ENCODE assay signal across 15 cellular contexts in genomic region chr11:3093281-3094191, GRCh38. TPM values are rescaled to one million over a fixed set of nuclear protein-coding genes. Genes with fewer than 3 reads are reported as not detected.
A peak's percentile ranks its signal among the peaks of the same experiment; 100 is the strongest.
DNase-seq lines count a peak whose midpoint lies in the region; ATAC-seq and TF ChIP-seq lines count a peak whose summit lies in the region.
"Had no signal": no experiment of that assay in that cellular context is flagged by ENCODE, and none has a peak within 500 bp of the region (broad histone marks: within the 10 kb centered on the region; RNA-seq: fewer than 3 reads in every experiment).

No MANE protein-coding gene starts in this region.

- no peaks in the 10 kb centered on the region for H3K27me3 ChIP-seq in SJCRH30
- H3K27me3 ChIP-seq: BLaER1 treated with 17β-estradiol and CSF1 and Interleukin-3, amounts not matched to agents 10 nM and 100 nM; ovary; testis had no signal

- H3K4me2 ChIP-seq in OCI-LY7 (ENCODE audit: low read length): no peak overlapping the region
- H3K4me2 ChIP-seq: BLaER1 treated with 17β-estradiol and CSF1 and Interleukin-3, amounts not matched to agents 10 nM and 100 nM; KMS-11 had no signal

- H3K4me1 ChIP-seq in SJCRH30 (peaks cover 20% of the 10 kb centered on the region), OCI-LY7 (ENCODE audit: insufficient read depth, low read length, poor library complexity, severe bottlenecking) (no peaks in the 10 kb centered on the region)
- H3K4me1 ChIP-seq: testis had no signal

- H3K9me2 ChIP-seq in OCI-LY7 (ENCODE audit: insufficient read depth, low read length): no peaks in the 10 kb centered on the region

- no peaks in the 10 kb centered on the region for H4K20me1 ChIP-seq in OCI-LY7 (ENCODE audit: insufficient read depth, low read length)

- peak; percentile 32 for DNase-seq in A172 (ENCODE audit: low spot score)
- peak; percentile 21 for DNase-seq in GM13976 (ENCODE audit: low spot score)
- DNase-seq in SJCRH30: peak; percentile 51 to 53
- DNase-seq in myocyte (ENCODE audit: low read depth): peak; percentile 57
- DNase-seq in activated gamma-delta T cell treated with Interleukin-2 at 50 U/mL for 16 hours: no peak
- DNase-seq in OCI-LY7 (ENCODE audit: low spot score): no peak
- no peak for DNase-seq in NCI-H774 (lab: John Stamatoyannopoulos, UW)
- DNase-seq: activated naive CD4-positive, alpha-beta T cell treated with anti-CD3 and anti-CD28 coated beads, Interleukin-2, amount 50 U/mL, for 16 hours; effector CD8-positive, alpha-beta T cell; NCI-H1694; ovary; testis had no signal

- BruUV-seq in OCI-LY7 (replicated peaks; lab: Mats Ljungman, UMichigan): no TSS peak

- POLR2A ChIA-PET in OCI-LY7 (lab: Charles Lee): no interaction called here

- H3K79me2 ChIP-seq in OCI-LY7 (ENCODE audit: insufficient read depth, low read depth, low read length): no peaks in the 10 kb centered on the region

- CTCF ChIA-PET in OCI-LY7 (lab: Charles Lee; ENCODE audit: unreplicated experiment): no interaction called here

- intact Hi-C loops in OCI-LY7 (cut with micrococcal nuclease; ENCODE audit: unreplicated experiment): loop anchor here (5.0 kb wide), 1 partner anchor 561 kb away; no protein-coding TSS in a partner anchor

- H3K27ac ChIP-seq in SJCRH30: no peak overlapping the region
- no peak overlapping the region for H3K27ac ChIP-seq in OCI-LY7 (ENCODE audit: low read depth, low read length, poor library complexity, severe bottlenecking)
- H3K27ac ChIP-seq: BLaER1 treated with 17β-estradiol and CSF1 and Interleukin-3, amounts not matched to agents 10 nM and 100 nM; KMS-11; ovary; testis had no signal

- no peak for TF ChIP-seq CTCF in GM13976 (IDR thresholded peaks at IDR 0.05; ENCODE audit: borderline replicate concordance, control extremely low read depth, extremely low read depth, insufficient read depth, missing control alignments)
- TF ChIP-seq CTCF in OCI-LY7 (conservative IDR thresholded peaks at IDR 0.05; ENCODE audit: low read length): no peak

- in situ Hi-C loops in GM13976 (cut with MboI; ENCODE audit: low sequenced_read_pairs, unreplicated experiment): loop anchor here (10.0 kb wide), 1 partner anchor 59 kb away; no protein-coding TSS in a partner anchor

- no peak overlapping the region for H2AFZ ChIP-seq in OCI-LY7 (ENCODE audit: low read length)

- no peak overlapping the region for H3K4me3 ChIP-seq in SJCRH30
- no peak overlapping the region for H3K4me3 ChIP-seq in OCI-LY7 (ENCODE audit: low read depth, low read length, poor library complexity, severe bottlenecking)
- H3K4me3 ChIP-seq: BLaER1 treated with 17β-estradiol and CSF1 and Interleukin-3, amounts not matched to agents 10 nM and 100 nM; ovary; testis had no signal

- H3K36me3 ChIP-seq in SJCRH30 (no peaks in the 10 kb centered on the region), OCI-LY7 (ENCODE audit: insufficient read depth, low read length) (no peaks in the 10 kb centered on the region)
- H3K36me3 ChIP-seq: ovary had no signal

- H3K9me3 ChIP-seq in SJCRH30 (replicated peaks) (no peaks in the 10 kb centered on the region), OCI-LY7 (ENCODE audit: low read length) (no peaks in the 10 kb centered on the region)
- H3K9me3 ChIP-seq: BLaER1 treated with 17β-estradiol and CSF1 and Interleukin-3, amounts not matched to agents 10 nM and 100 nM; ovary; testis had no signal

- no peak for ATAC-seq in GM19463 (IDR thresholded peaks at IDR 0.05; ENCODE audit: unreplicated experiment)

RNA-seq across cellular contexts. Expression of gene CARS1, which starts 36.3 kb away (rescaled TPM):
- total RNA-seq in A172 (2014; rRNA removed; shearing (Covaris generic)): 57.2 and 60.4 TPM in 2 replicates
- total RNA-seq in SJCRH30 (2014; rRNA removed; shearing (Covaris generic)): 25.0 and 32.0 TPM in 2 replicates
- total RNA-seq in myocyte (60.7 and 73.1 TPM in 2 replicates), OCI-LY7 (2022) (88.8 and 92.6 TPM in 2 replicates)
- 103 TPM for polyA plus RNA-seq in myocyte (2012)
- 58.3 and 62.4 TPM in 2 replicates for total RNA-seq in OCI-LY7 (2014; rRNA removed; shearing (Covaris generic))

Comparison
In these comparisons a context has a peak if more than half of its experiments do, and no peak if none do; other contexts are left out.
1. DNase-seq: peak in A172 (single experiment), GM13976 (single experiment), SJCRH30 (2 of 2) and myocyte (single experiment); none in activated gamma-delta T cell treated with Interleukin-2 at 50 U/mL for 16 hours (single experiment), OCI-LY7 (single experiment) and NCI-H774 (single experiment).